Comparison of ENCODE assay signal across 23 cellular contexts in the genomic region with DNA sequence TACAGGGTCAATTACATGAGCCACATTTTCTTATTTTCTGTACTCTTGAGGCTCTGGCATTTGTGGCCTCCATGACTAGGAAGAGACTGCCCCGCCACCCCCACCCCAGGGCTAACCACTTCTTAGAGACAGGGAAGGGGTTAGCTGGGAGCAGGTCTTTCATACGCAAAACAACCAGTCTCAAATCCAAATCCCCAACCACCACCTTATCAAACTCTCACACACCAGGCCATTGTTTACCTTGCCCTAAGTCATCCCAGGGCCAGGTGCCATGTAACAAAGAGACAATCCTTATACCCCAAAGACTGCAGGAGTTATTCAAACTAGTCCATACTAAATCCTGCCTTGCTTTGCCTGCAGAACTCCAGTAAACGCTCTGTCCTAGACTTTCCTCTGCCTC.
A peak's percentile ranks its signal among the peaks of the same experiment; 100 is the strongest.
DNase-seq lines count a peak whose midpoint lies in the region; ATAC-seq and TF ChIP-seq lines count a peak whose summit lies in the region.
"Had no signal": no experiment of that assay in that cellular context is flagged by ENCODE, and none has a peak within 500 bp of the region (broad histone marks: within the 10 kb centered on the region; RNA-seq: fewer than 3 reads in every experiment).

No MANE protein-coding gene starts in this region.

- no peaks in the 10 kb centered on the region for H3K79me2 ChIP-seq in SK-N-SH (ENCODE audit: insufficient read depth)
- H3K79me2 ChIP-seq: hepatocyte had no signal

- DNase-seq in SK-N-SH (no peak), NCI-H510A (lab: John Stamatoyannopoulos, UW) (peak; percentile 13), glutamatergic neuron (no peak), kidney tubule cell (ENCODE audit: low spot score) (no peak)
- no peak for DNase-seq in activated CD4-positive, alpha-beta memory T cell treated with anti-CD3 and anti-CD28 coated beads, Interleukin-2, amount 10 ng/mL, durations not matched to agents 7 days and 5 days
- DNase-seq: activated CD4-positive, alpha-beta T cell treated with anti-CD3 and anti-CD28 coated beads, Interleukin-2, amount 10 ng/mL, durations not matched to agents 7 days and 5 days; activated CD8-positive, alpha-beta memory T cell treated with anti-CD3 and anti-CD28 coated beads, Interleukin-2, amount 50 U/mL, for 48 hours; amygdala; GDM1; GM23248; mesenchymal stem cell; naive thymus-derived CD8-positive, alpha-beta T cell; NCI-H1105; NCI-H2171; pancreas; PC-3; right cardiac atrium; T-helper 1 cell had no signal

- H3K27me3 Mint-ChIP-seq in dendritic cell treated with granulocyte-macrophage colony-stimulating factor and Interleukin-4, amounts not matched to agents 40 ng/mL and 50 ng/mL, for 4 days, result peaks cover 8% of the 10 kb centered on the region
- no peaks in the 10 kb centered on the region for H3K27me3 Mint-ChIP-seq in activated CD4-positive, alpha-beta memory T cell treated with anti-CD3 and anti-CD28 coated beads, Interleukin-2, amount 10 ng/mL, durations not matched to agents 7 days and 5 days
- no peaks in the 10 kb centered on the region for H3K27me3 Mint-ChIP-seq in glutamatergic neuron (ENCODE audit: unreplicated experiment)
- H3K27me3 Mint-ChIP-seq: activated CD4-positive, alpha-beta T cell treated with anti-CD3 and anti-CD28 coated beads, Interleukin-2, amount 10 ng/mL, durations not matched to agents 7 days and 5 days had no signal

- H3K36me3 ChIP-seq in SK-N-SH (replicated peaks in 1 of 2; ENCODE audit: control insufficient read depth in 1 of 2, insufficient read depth in 2 of 2, low read length in 1 of 2), result no peaks in the 10 kb centered on the region
- H3K36me3 ChIP-seq: BLaER1, pancreas had no signal

- H3F3A ChIP-seq in SK-N-SH (replicated peaks; ENCODE audit: insufficient read depth), result no peaks in the 10 kb centered on the region

- peaks cover 0 to 11% of the 10 kb centered on the region in 2 experiments; a peak in 3 of 4 replicates for H3K4me1 ChIP-seq in SK-N-SH (ENCODE audit: control insufficient read depth in 1 of 2, insufficient read depth in 2 of 2, low read depth in 1 of 2, low read length in 1 of 2)
- H3K4me1 ChIP-seq: BLaER1, pancreas had no signal

- no peaks in the 10 kb centered on the region for H3K9me2 ChIP-seq in SK-N-SH

- TF ChIP-seq CTCF in SK-N-SH (IDR thresholded peaks at IDR 0.05) (no peak), glutamatergic neuron (IDR thresholded peaks at IDR 0.05; ENCODE audit: partially characterized antibody, unreplicated experiment) (no peak)

- no peak for ATAC-seq in SK-N-SH treated with all-trans-retinoic acid at 6 μM for 48 hours
- no peak for ATAC-seq in HG03439 (IDR thresholded peaks at IDR 0.05; ENCODE audit: unreplicated experiment)
- ATAC-seq: naive thymus-derived CD8-positive, alpha-beta T cell; pancreas; right cardiac atrium had no signal

- H3K4me2 ChIP-seq in SK-N-SH, result no peak overlapping the region
- H3K4me2 ChIP-seq: BLaER1, hepatocyte had no signal

- 94% methylated on average over 3 of the region's 3 CpGs for WGBS in SK-N-SH (ENCODE audit: low lambda C conversion rate)

- peak overlapping the region; percentile 17 for H3K27ac Mint-ChIP-seq in dendritic cell treated with granulocyte-macrophage colony-stimulating factor and Interleukin-4, amounts not matched to agents 40 ng/mL and 50 ng/mL, for 4 days
- no peak overlapping the region for H3K27ac Mint-ChIP-seq in activated CD4-positive, alpha-beta memory T cell treated with anti-CD3 and anti-CD28 coated beads, Interleukin-2, amount 10 ng/mL, durations not matched to agents 7 days and 5 days
- H3K27ac Mint-ChIP-seq in glutamatergic neuron (ENCODE audit: unreplicated experiment), result no peak overlapping the region
- H3K27ac Mint-ChIP-seq: activated CD4-positive, alpha-beta T cell treated with anti-CD3 and anti-CD28 coated beads, Interleukin-2, amount 10 ng/mL, durations not matched to agents 7 days and 5 days had no signal

- no peak overlapping the region for H3K4me3 ChIP-seq in SK-N-SH (ENCODE audit: low read depth in 2 of 2, low read length in 1 of 2)
- H3K4me3 ChIP-seq: BLaER1, GM23248, hepatocyte, pancreas had no signal

- H3K9ac ChIP-seq in SK-N-SH, result no peak overlapping the region
- H3K9ac ChIP-seq: BLaER1, GM23248 had no signal

- TF ChIP-seq RAD21 in SK-N-SH (IDR thresholded peaks at IDR 0.05; ENCODE audit: low read length), result no peak

- no peaks in the 10 kb centered on the region for H4K20me1 ChIP-seq in SK-N-SH (ENCODE audit: insufficient read depth)
- H4K20me1 ChIP-seq: BLaER1 had no signal

- intact Hi-C loops in dendritic cell treated with granulocyte-macrophage colony-stimulating factor and Interleukin-4, amounts not matched to agents 40 ng/mL and 50 ng/mL, for 4 days (cut with micrococcal nuclease), result no loop called here

- H3K36me3 Mint-ChIP-seq in dendritic cell treated with granulocyte-macrophage colony-stimulating factor and Interleukin-4, amounts not matched to agents 40 ng/mL and 50 ng/mL, for 4 days (ENCODE audit: low read depth), result no peaks in the 10 kb centered on the region
- no peaks in the 10 kb centered on the region for H3K36me3 Mint-ChIP-seq in activated CD4-positive, alpha-beta memory T cell treated with anti-CD3 and anti-CD28 coated beads, Interleukin-2, amount 10 ng/mL, durations not matched to agents 7 days and 5 days (ENCODE audit: low read depth)
- H3K36me3 Mint-ChIP-seq in glutamatergic neuron (ENCODE audit: unreplicated experiment), result no peaks in the 10 kb centered on the region
- H3K36me3 Mint-ChIP-seq: naive thymus-derived CD8-positive, alpha-beta T cell had no signal

- CTCF ChIA-PET in SK-N-SH (lab: Yijun Ruan, JAX), result interaction anchor here (0.5 to 1.2 kb wide), 2 partner anchors 41 to 169 kb away, joined by 3 to 4 read pairs; a partner anchor contains a TSS
- CTCF ChIA-PET in activated CD4-positive, alpha-beta memory T cell treated with anti-CD3 and anti-CD28 coated beads, Interleukin-2, amount 10 ng/mL, durations not matched to agents 7 days and 5 days (lab: Charles Lee), result no interaction called here

- no peak overlapping the region for H3K27ac ChIP-seq in SK-N-SH (ENCODE audit: low read depth in 2 of 2, low read length in 1 of 2)
- H3K27ac ChIP-seq: BLaER1, GM23248, hepatocyte, pancreas had no signal

- H3K9me3 ChIP-seq in SK-N-SH, result no peaks in the 10 kb centered on the region
- H3K9me3 ChIP-seq: BLaER1, pancreas had no signal

- H3K4me1 Mint-ChIP-seq in dendritic cell treated with granulocyte-macrophage colony-stimulating factor and Interleukin-4, amounts not matched to agents 40 ng/mL and 50 ng/mL, for 4 days (ENCODE audit: low read depth), result peaks cover 18% of the 10 kb centered on the region
- no peaks in the 10 kb centered on the region for H3K4me1 Mint-ChIP-seq in activated CD4-positive, alpha-beta memory T cell treated with anti-CD3 and anti-CD28 coated beads, Interleukin-2, amount 10 ng/mL, durations not matched to agents 7 days and 5 days
- H3K4me1 Mint-ChIP-seq in glutamatergic neuron (ENCODE audit: low read depth, unreplicated experiment), result no peaks in the 10 kb centered on the region

- peak overlapping the region; percentile 4; the same call in 1 of the 2 replicates for H2AFZ ChIP-seq in SK-N-SH (ENCODE audit: low read depth)
- H2AFZ ChIP-seq: GM23248, hepatocyte had no signal

- H3K27me3 ChIP-seq in SK-N-SH (ENCODE audit: insufficient read depth), result no peaks in the 10 kb centered on the region
- H3K27me3 ChIP-seq: BLaER1, hepatocyte, pancreas had no signal

- H3K9me3 Mint-ChIP-seq in dendritic cell treated with granulocyte-macrophage colony-stimulating factor and Interleukin-4, amounts not matched to agents 40 ng/mL and 50 ng/mL, for 4 days, result no peaks in the 10 kb centered on the region
- no peaks in the 10 kb centered on the region for H3K9me3 Mint-ChIP-seq in activated CD4-positive, alpha-beta memory T cell treated with anti-CD3 and anti-CD28 coated beads, Interleukin-2, amount 10 ng/mL, durations not matched to agents 7 days and 5 days
- no peaks in the 10 kb centered on the region for H3K9me3 Mint-ChIP-seq in glutamatergic neuron (ENCODE audit: unreplicated experiment)
- H3K9me3 Mint-ChIP-seq: activated CD4-positive, alpha-beta T cell treated with anti-CD3 and anti-CD28 coated beads, Interleukin-2, amount 10 ng/mL, durations not matched to agents 7 days and 5 days; naive thymus-derived CD8-positive, alpha-beta T cell had no signal

- H3K4me3 Mint-ChIP-seq in dendritic cell treated with granulocyte-macrophage colony-stimulating factor and Interleukin-4, amounts not matched to agents 40 ng/mL and 50 ng/mL, for 4 days, result no peak overlapping the region
- no peak overlapping the region for H3K4me3 Mint-ChIP-seq in activated CD4-positive, alpha-beta memory T cell treated with anti-CD3 and anti-CD28 coated beads, Interleukin-2, amount 10 ng/mL, durations not matched to agents 7 days and 5 days
- H3K4me3 Mint-ChIP-seq in glutamatergic neuron (ENCODE audit: unreplicated experiment), result no peak overlapping the region
- H3K4me3 Mint-ChIP-seq: activated CD4-positive, alpha-beta T cell treated with anti-CD3 and anti-CD28 coated beads, Interleukin-2, amount 10 ng/mL, durations not matched to agents 7 days and 5 days; naive thymus-derived CD8-positive, alpha-beta T cell had no signal

- POLR2A ChIA-PET in SK-N-SH (lab: Yijun Ruan, JAX), result no interaction called here
- POLR2A ChIA-PET in activated CD4-positive, alpha-beta memory T cell treated with anti-CD3 and anti-CD28 coated beads, Interleukin-2, amount 10 ng/mL, durations not matched to agents 7 days and 5 days (lab: Charles Lee), result no interaction called here

- no peak for TF ChIP-seq EP300 in SK-N-SH (IDR thresholded peaks at IDR 0.05; ENCODE audit: borderline replicate concordance in 1 of 2, low read depth in 1 of 2, low read length in 1 of 2)

TF ChIP-seq in SK-N-SH, 30 proteins besides CTCF, POLR2A, EP300 and RAD21 (continues in another document):
- TF ChIP-seq, protein P1, sequence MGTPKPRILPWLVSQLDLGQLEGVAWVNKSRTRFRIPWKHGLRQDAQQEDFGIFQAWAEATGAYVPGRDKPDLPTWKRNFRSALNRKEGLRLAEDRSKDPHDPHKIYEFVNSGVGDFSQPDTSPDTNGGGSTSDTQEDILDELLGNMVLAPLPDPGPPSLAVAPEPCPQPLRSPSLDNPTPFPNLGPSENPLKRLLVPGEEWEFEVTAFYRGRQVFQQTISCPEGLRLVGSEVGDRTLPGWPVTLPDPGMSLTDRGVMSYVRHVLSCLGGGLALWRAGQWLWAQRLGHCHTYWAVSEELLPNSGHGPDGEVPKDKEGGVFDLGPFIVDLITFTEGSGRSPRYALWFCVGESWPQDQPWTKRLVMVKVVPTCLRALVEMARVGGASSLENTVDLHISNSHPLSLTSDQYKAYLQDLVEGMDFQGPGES (IDR thresholded peaks at IDR 0.05; ENCODE audit: low read depth, low read length), result no peak

TF ChIP-seq in SK-N-SH treated with all-trans-retinoic acid at 6 μM for 48 hours, 23 proteins besides CTCF, POLR2A, EP300 and RAD21 (continues in another document):
- TF ChIP-seq CSDC2 (CRISPR knock-in tag; IDR thresholded peaks at IDR 0.05), result no peak
